In genomic region chr2:207503234-207503633, GRCh38 we compare ENCODE assay signal across 8 cellular contexts. TPM values are rescaled to one million over a fixed set of nuclear protein-coding genes. Genes with fewer than 3 reads are reported as not detected.
A peak's percentile ranks its signal among the peaks of the same experiment; 100 is the strongest.
DNase-seq lines count a peak whose midpoint lies in the region; ATAC-seq, FAIRE-seq and TF ChIP-seq lines count a peak whose summit lies in the region.

No MANE protein-coding gene starts in this region.

- H4K8ac ChIP-seq in mesenchymal stem cell (ENCODE audit: low read length) = no peak overlapping the region

- H3K4me1 ChIP-seq in HEK293 (ENCODE audit: control insufficient read depth, insufficient read depth, low read length) (no peaks in the 10 kb centered on the region), mesenchymal stem cell (ENCODE audit: control insufficient read depth, insufficient read depth, low read depth, low read length) (peaks cover 15% of the 10 kb centered on the region)

- DNase-seq in OCI-M1 (lab: John Stamatoyannopoulos, UW) (peak; percentile 29), mesenchymal stem cell (peak; percentile 47), D721Med (ENCODE audit: insufficient read length, low spot score) (no peak), NCI-H510A (lab: John Stamatoyannopoulos, UW) (no peak)
- DNase-seq in activated CD8-positive, alpha-beta memory T cell treated with anti-CD3 and anti-CD28 coated beads, Interleukin-2, amount 50 U/mL, for 48 hours = no peak

- H3K79me1 ChIP-seq in mesenchymal stem cell (replicated peaks; ENCODE audit: low read length, poor library complexity, severe bottlenecking) = no peaks in the 10 kb centered on the region

- H3K4me3 ChIP-seq in HEK293 (ENCODE audit: low read depth, low read length) (no peak overlapping the region), mesenchymal stem cell (ENCODE audit: insufficient read depth in 1 of 2, low read depth in 1 of 2, low read length in 2 of 2) (no peak overlapping the region)

- H4K91ac ChIP-seq in mesenchymal stem cell (ENCODE audit: low read length) = no peak overlapping the region

- CTCF ChIA-PET in HEK293 (lab: Yijun Ruan, JAX) = interaction anchor here (0.5 to 1.0 kb wide), 5 partner anchors 27 to 905 kb away, joined by 3 to 6 read pairs (median 3); no protein-coding TSS in a partner anchor

- H3K27me3 ChIP-seq in mesenchymal stem cell (ENCODE audit: control insufficient read depth in 1 of 2, insufficient read depth in 1 of 2, low read length in 2 of 2) = no peaks in the 10 kb centered on the region

- H3K27ac ChIP-seq in HEK293 (ENCODE audit: extremely low read depth, low read depth, low read length) (no peak overlapping the region), mesenchymal stem cell (ENCODE audit: low read length, poor library complexity, severe bottlenecking) (peak overlapping the region; percentile 36)

- ATAC-seq in GM18502 (IDR thresholded peaks at IDR 0.05; ENCODE audit: poor library complexity, unreplicated experiment) = peak; percentile 63
- no peak for ATAC-seq in GM18519 (IDR thresholded peaks at IDR 0.05; ENCODE audit: low FRiP score, unreplicated experiment)

- no peak overlapping the region for H3K9ac ChIP-seq in mesenchymal stem cell (ENCODE audit: low read length)

- peak overlapping the region; percentile 49 for H2AK5ac ChIP-seq in mesenchymal stem cell (ENCODE audit: low read length, severe bottlenecking)

- no peak for TF ChIP-seq CTCF in HEK293 (tag by site-specific recombination; IDR thresholded peaks at IDR 0.05)
- TF ChIP-seq CTCF in D721Med (IDR thresholded peaks at IDR 0.05; ENCODE audit: insufficient read depth, missing control alignments) = no peak

- H2BK5ac ChIP-seq in mesenchymal stem cell (ENCODE audit: low read depth, low read length, poor library complexity, severe bottlenecking) = no peak overlapping the region

- peak overlapping the region in 1 of 2 experiments; percentile 55 for H3K18ac ChIP-seq in mesenchymal stem cell (ENCODE audit: low read depth in 1 of 2, low read length in 2 of 2)

- no peak overlapping the region for H3K23ac ChIP-seq in mesenchymal stem cell (ENCODE audit: low read length in 2 of 2)

- FAIRE-seq in D721Med (lab: Jason Lieb, UNC) = no peak

- H3K36me3 ChIP-seq in HEK293 (ENCODE audit: control insufficient read depth in 2 of 2, insufficient read depth in 1 of 2, low read length in 2 of 2) (no peaks in the 10 kb centered on the region), mesenchymal stem cell (ENCODE audit: control insufficient read depth in 1 of 2, insufficient read depth in 2 of 2, low read depth in 1 of 2, low read length in 2 of 2) (no peaks in the 10 kb centered on the region)

- H2BK12ac ChIP-seq in mesenchymal stem cell (ENCODE audit: low read length in 2 of 2) = peak overlapping the region in 1 of 2 experiments; percentile 19

- no peak overlapping the region for H3K4ac ChIP-seq in mesenchymal stem cell (ENCODE audit: low read depth in 1 of 2, low read length in 2 of 2)

- H2BK120ac ChIP-seq in mesenchymal stem cell (ENCODE audit: low read depth, low read length) = no peak overlapping the region

- WGBS in mesenchymal stem cell = 52% methylated on average over 4 of the region's 5 CpGs

- POLR2A ChIA-PET in HEK293 (lab: Yijun Ruan, JAX) = no interaction called here

- no peak overlapping the region for H2BK15ac ChIP-seq in mesenchymal stem cell (ENCODE audit: low read depth, poor library complexity, severe bottlenecking)

- no peak overlapping the region for H3K14ac ChIP-seq in mesenchymal stem cell (ENCODE audit: low read length in 2 of 2)

- no peak overlapping the region for H2AFZ ChIP-seq in mesenchymal stem cell (ENCODE audit: low read depth, low read length)

- no peaks in the 10 kb centered on the region for H3K9me3 ChIP-seq in HEK293 (ENCODE audit: control insufficient read depth, insufficient read depth, low read depth, low read length)
- no peaks in the 10 kb centered on the region for H3K9me3 ChIP-seq in mesenchymal stem cell (ENCODE audit: control insufficient read depth, low read length)

- H3K4me2 ChIP-seq in mesenchymal stem cell (ENCODE audit: low read length, poor library complexity, severe bottlenecking) = no peak overlapping the region

TF ChIP-seq in HEK293, 187 proteins besides CTCF, POLR2A, EP300 and RAD21:
- no peak for TF ChIP-seq ZXDB (tag by site-specific recombination; IDR thresholded peaks at IDR 0.05)
- no peak for TF ChIP-seq ZNF223 (tag by site-specific recombination; IDR thresholded peaks at IDR 0.05)
- TF ChIP-seq ZNF639 (tag by site-specific recombination; IDR thresholded peaks at IDR 0.05) = no peak
- TF ChIP-seq GLIS1 (tag by site-specific recombination; IDR thresholded peaks at IDR 0.05) = peak; percentile 36; the same call in 1 of the 2 replicates
TF ChIP-seq in HEK293: peak in this region for 1.

RNA-seq across cellular contexts. Expression of gene CREB1, which starts 26.5 kb away (rescaled TPM):
- 22.5 TPM for polyA plus RNA-seq in mesenchymal stem cell (2013, experiment 1 of 2)
- polyA plus RNA-seq in mesenchymal stem cell (2013, experiment 2 of 2) = 24.2 TPM

Comparison
In these comparisons a context has a peak if more than half of its experiments do, and no peak if none do; other contexts are left out.
1. DNase-seq: peak in OCI-M1 (single experiment) and mesenchymal stem cell (single experiment); none in D721Med (single experiment), NCI-H510A (single experiment) and activated CD8-positive, alpha-beta memory T cell treated with anti-CD3 and anti-CD28 coated beads, Interleukin-2, amount 50 U/mL, for 48 hours (single experiment).